Comparison of ENCODE assay signal across 2 cellular contexts in the genomic region with DNA sequence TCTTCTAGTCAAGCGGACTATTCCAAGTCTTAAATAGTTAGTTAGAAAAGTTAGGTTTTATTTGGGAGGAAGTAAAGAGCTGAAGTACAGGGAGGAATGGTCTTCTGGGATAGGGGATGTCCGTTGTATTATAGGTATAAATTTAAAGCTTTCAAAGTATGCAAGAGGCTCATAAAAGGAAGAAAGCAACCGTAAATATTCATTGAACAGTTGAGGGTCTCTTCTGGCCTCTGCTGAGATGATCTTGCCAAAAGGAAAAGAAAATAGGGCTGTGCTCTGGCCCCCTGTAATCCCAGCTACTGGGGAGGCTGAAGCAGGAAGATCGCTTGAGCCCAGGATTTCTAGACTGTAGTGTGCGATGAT.
TF ChIP-seq lines count a peak whose summit lies in the region.

No MANE protein-coding gene starts in this region.

TF ChIP-seq in GM12878, 131 proteins besides CTCF, POLR2A, EP300 and RAD21:
- TF ChIP-seq YBX1 (IDR thresholded peaks at IDR 0.05): no peak
- TF ChIP-seq IKZF2 (IDR thresholded peaks at IDR 0.05): peak in 1 of 2 experiments; percentile 5; a peak in 1 of 4 replicates
- TF ChIP-seq, protein P1, sequence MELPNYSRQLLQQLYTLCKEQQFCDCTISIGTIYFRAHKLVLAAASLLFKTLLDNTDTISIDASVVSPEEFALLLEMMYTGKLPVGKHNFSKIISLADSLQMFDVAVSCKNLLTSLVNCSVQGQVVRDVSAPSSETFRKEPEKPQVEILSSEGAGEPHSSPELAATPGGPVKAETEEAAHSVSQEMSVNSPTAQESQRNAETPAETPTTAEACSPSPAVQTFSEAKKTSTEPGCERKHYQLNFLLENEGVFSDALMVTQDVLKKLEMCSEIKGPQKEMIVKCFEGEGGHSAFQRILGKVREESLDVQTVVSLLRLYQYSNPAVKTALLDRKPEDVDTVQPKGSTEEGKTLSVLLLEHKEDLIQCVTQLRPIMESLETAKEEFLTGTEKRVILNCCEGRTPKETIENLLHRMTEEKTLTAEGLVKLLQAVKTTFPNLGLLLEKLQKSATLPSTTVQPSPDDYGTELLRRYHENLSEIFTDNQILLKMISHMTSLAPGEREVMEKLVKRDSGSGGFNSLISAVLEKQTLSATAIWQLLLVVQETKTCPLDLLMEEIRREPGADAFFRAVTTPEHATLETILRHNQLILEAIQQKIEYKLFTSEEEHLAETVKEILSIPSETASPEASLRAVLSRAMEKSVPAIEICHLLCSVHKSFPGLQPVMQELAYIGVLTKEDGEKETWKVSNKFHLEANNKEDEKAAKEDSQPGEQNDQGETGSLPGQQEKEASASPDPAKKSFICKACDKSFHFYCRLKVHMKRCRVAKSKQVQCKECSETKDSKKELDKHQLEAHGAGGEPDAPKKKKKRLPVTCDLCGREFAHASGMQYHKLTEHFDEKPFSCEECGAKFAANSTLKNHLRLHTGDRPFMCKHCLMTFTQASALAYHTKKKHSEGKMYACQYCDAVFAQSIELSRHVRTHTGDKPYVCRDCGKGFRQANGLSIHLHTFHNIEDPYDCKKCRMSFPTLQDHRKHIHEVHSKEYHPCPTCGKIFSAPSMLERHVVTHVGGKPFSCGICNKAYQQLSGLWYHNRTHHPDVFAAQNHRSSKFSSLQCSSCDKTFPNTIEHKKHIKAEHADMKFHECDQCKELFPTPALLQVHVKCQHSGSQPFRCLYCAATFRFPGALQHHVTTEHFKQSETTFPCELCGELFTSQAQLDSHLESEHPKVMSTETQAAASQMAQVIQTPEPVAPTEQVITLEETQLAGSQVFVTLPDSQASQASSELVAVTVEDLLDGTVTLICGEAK (IDR thresholded peaks at IDR 0.05; ENCODE audit: borderline replicate concordance): peak; percentile 30; the same call in 1 of the 2 replicates

TF ChIP-seq in HEK293T, 16 proteins besides CTCF, POLR2A, EP300 and RAD21:
- TF ChIP-seq BHLHE40 (IDR thresholded peaks at IDR 0.05; ENCODE audit: borderline replicate concordance) (no peak), ZNF384 (IDR thresholded peaks at IDR 0.05) (no peak), LEF1 (IDR thresholded peaks at IDR 0.05; ENCODE audit: borderline replicate concordance) (no peak), FOXA1 (IDR thresholded peaks at IDR 0.05) (no peak), SP1 (IDR thresholded peaks at IDR 0.05) (no peak), HDGF (IDR thresholded peaks at IDR 0.05; ENCODE audit: borderline replicate concordance) (no peak), FOXK2 (IDR thresholded peaks at IDR 0.05) (no peak), FOXM1 (IDR thresholded peaks at IDR 0.05; ENCODE audit: borderline replicate concordance) (no peak), TARDBP (IDR thresholded peaks at IDR 0.05) (no peak), ARNT (IDR thresholded peaks at IDR 0.05) (no peak)
